Comparison of ENCODE assay signal across 1 cellular context in genomic region chrX:118823263-118824172, GRCh38.
TF ChIP-seq lines count a peak whose summit lies in the region.

Gene ZCCHC12, plus strand, starts transcription at chrX:118823824. Its CDS starts 1,421 bp downstream, at chrX:118825245.

TF ChIP-seq in K562, 482 proteins besides CTCF, POLR2A, EP300 and RAD21 (continued from another document and continues in another):
- TF ChIP-seq, protein P1, sequence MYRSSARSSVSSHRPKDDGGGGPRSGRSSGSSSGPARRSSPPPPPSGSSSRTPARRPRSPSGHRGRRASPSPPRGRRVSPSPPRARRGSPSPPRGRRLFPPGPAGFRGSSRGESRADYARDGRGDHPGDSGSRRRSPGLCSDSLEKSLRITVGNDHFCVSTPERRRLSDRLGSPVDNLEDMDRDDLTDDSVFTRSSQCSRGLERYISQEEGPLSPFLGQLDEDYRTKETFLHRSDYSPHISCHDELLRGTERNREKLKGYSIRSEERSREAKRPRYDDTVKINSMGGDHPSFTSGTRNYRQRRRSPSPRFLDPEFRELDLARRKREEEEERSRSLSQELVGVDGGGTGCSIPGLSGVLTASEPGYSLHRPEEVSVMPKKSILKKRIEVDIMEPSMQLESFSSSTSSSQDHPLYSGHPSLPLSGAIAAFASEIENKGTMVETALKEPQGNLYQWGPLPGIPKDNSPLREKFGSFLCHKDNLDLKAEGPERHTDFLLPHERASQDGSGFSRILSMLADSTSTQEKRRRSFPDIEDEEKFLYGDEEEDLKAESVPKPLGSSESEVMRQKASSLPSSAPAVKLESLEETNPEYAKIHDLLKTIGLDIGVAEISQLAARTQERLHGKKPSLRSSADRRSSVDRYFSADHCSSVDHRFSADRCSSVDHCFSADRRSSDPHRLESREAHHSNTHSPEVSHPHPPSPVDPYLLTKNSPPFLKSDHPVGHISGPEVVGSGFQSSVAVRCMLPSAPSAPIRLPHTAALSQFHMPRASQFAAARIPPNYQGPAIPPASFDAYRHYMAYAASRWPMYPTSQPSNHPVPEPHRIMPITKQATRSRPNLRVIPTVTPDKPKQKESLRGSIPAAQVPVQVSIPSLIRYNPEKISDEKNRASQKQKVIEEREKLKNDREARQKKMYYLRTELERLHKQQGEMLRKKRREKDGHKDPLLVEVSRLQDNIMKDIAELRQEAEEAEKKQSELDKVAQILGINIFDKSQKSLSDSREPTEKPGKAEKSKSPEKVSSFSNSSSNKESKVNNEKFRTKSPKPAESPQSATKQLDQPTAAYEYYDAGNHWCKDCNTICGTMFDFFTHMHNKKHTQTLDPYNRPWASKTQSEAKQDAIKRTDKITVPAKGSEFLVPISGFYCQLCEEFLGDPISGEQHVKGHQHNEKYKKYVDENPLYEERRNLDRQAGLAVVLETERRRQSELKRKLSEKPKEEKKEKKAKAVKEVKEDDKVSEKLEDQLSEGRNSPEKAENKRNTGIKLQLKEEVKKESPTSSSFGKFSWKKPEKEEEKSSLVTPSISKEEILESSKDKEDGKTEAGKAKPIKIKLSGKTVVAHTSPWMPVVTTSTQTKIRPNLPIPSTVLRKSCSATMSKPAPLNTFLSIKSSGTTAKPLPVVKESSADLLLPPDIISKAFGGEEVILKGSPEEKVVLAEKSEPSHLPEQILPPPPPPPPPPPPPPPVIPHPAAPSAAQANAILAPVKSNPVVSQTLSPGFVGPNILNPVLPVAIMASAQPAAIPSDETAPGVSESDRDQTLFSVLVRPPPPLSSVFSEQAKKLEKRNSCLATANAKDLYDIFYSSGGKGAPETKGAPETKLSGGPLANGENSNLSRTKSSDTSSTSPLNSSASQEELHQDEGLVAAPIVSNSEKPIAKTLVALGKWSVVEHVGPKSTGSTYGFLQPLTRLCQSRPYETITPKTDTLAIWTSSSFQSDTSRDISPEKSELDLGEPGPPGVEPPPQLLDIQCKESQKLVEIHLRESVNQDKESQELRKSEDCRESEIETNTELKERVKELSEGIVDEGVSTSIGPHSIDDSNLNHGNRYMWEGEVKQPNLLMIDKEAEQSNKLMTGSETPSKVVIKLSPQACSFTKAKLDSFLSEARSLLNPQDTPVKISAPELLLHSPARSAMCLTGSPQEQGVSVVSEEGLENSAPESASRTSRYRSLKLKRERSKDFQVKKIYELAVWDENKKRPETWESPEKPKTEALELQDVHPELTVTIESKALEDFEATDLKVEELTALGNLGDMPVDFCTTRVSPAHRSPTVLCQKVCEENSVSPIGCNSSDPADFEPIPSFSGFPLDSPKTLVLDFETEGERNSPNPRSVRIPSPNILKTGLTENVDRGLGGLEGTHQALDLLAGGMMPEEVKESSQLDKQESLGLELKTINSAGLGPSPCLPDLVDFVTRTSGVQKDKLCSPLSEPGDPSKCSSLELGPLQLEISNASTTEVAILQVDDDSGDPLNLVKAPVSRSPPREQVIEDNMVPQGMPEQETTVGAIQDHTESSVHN (IDR thresholded peaks at IDR 0.05; ENCODE audit: borderline replicate concordance in 1 of 2, low read depth in 1 of 2), result no peak
- TF ChIP-seq FOXK1 (CRISPR knock-in tag; IDR thresholded peaks at IDR 0.05; ENCODE audit: borderline replicate concordance) (no peak), TBL1XR1 (IDR thresholded peaks at IDR 0.05; ENCODE audit: low read length in 2 of 2) (no peak), RBM17 (IDR thresholded peaks at IDR 0.05; ENCODE audit: borderline replicate concordance, low read depth, low read length) (no peak), ARHGAP35 (IDR thresholded peaks at IDR 0.05; ENCODE audit: partially characterized antibody) (no peak), ARID4B (CRISPR knock-in tag; IDR thresholded peaks at IDR 0.05) (no peak), ZNF79 (CRISPR knock-in tag; IDR thresholded peaks at IDR 0.05; ENCODE audit: low read depth) (no peak), RFX5 (IDR thresholded peaks at IDR 0.05; ENCODE audit: low read depth, low read length) (no peak), EGR1 (conservative IDR thresholded peaks at IDR 0.05) (peak; percentile 98), SPI1 (IDR thresholded peaks at IDR 0.05; ENCODE audit: borderline replicate concordance, low read depth, low read length) (no peak), PYGO2 (tag; IDR thresholded peaks at IDR 0.05) (no peak), ZNF175 (CRISPR knock-in tag; IDR thresholded peaks at IDR 0.05; ENCODE audit: low read depth) (no peak), RBFOX2 (IDR thresholded peaks at IDR 0.05; ENCODE audit: low read depth, low read length) (0 out of 2 replicates have a peak, but pooled peaks have one; percentile 12), CREM (IDR thresholded peaks at IDR 0.05; ENCODE audit: low read depth) (peak; percentile 48), ETV1 (tag; conservative IDR thresholded peaks at IDR 0.05; ENCODE audit: low read depth) (no peak), SMARCB1 (IDR thresholded peaks at IDR 0.05; ENCODE audit: insufficient read length, low read depth) (no peak), E4F1 (CRISPR knock-in tag; IDR thresholded peaks at IDR 0.05; ENCODE audit: borderline replicate concordance) (no peak), ZC3H8 (IDR thresholded peaks at IDR 0.05) (no peak), ZBTB7A (IDR thresholded peaks at IDR 0.05; ENCODE audit: borderline replicate concordance, control insufficient read depth, low read depth, low read length) (0 out of 2 replicates have a peak, but pooled peaks have one; percentile 17), RFX1 (IDR thresholded peaks at IDR 0.05) (peak; percentile 25; the same call in 1 of the 2 replicates), SMARCE1 (IDR thresholded peaks at IDR 0.05) (no peak), ILK (tag; IDR thresholded peaks at IDR 0.05; ENCODE audit: borderline replicate concordance, low read depth) (no peak), ATF1 (CRISPR knock-in tag; IDR thresholded peaks at IDR 0.05) (no peak), ATF1 (tag; IDR thresholded peaks at IDR 0.05) (peak; percentile 47), VEZF1 (CRISPR knock-in tag; IDR thresholded peaks at IDR 0.05) (peak; percentile 36), ZNF830 (CRISPR knock-in tag; IDR thresholded peaks at IDR 0.05) (no peak), GATA2 (CRISPR knock-in tag; IDR thresholded peaks at IDR 0.05) (no peak), ZNF551 (CRISPR knock-in tag; IDR thresholded peaks at IDR 0.05) (no peak), SMARCC2 (IDR thresholded peaks at IDR 0.05; ENCODE audit: low read depth) (no peak)
- TF ChIP-seq, protein P2, sequence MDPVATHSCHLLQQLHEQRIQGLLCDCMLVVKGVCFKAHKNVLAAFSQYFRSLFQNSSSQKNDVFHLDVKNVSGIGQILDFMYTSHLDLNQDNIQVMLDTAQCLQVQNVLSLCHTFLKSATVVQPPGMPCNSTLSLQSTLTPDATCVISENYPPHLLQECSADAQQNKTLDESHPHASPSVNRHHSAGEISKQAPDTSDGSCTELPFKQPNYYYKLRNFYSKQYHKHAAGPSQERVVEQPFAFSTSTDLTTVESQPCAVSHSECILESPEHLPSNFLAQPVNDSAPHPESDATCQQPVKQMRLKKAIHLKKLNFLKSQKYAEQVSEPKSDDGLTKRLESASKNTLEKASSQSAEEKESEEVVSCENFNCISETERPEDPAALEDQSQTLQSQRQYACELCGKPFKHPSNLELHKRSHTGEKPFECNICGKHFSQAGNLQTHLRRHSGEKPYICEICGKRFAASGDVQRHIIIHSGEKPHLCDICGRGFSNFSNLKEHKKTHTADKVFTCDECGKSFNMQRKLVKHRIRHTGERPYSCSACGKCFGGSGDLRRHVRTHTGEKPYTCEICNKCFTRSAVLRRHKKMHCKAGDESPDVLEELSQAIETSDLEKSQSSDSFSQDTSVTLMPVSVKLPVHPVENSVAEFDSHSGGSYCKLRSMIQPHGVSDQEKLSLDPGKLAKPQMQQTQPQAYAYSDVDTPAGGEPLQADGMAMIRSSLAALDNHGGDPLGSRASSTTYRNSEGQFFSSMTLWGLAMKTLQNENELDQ (CRISPR knock-in tag; IDR thresholded peaks at IDR 0.05; ENCODE audit: borderline replicate concordance), result no peak
- TF ChIP-seq, protein P3, sequence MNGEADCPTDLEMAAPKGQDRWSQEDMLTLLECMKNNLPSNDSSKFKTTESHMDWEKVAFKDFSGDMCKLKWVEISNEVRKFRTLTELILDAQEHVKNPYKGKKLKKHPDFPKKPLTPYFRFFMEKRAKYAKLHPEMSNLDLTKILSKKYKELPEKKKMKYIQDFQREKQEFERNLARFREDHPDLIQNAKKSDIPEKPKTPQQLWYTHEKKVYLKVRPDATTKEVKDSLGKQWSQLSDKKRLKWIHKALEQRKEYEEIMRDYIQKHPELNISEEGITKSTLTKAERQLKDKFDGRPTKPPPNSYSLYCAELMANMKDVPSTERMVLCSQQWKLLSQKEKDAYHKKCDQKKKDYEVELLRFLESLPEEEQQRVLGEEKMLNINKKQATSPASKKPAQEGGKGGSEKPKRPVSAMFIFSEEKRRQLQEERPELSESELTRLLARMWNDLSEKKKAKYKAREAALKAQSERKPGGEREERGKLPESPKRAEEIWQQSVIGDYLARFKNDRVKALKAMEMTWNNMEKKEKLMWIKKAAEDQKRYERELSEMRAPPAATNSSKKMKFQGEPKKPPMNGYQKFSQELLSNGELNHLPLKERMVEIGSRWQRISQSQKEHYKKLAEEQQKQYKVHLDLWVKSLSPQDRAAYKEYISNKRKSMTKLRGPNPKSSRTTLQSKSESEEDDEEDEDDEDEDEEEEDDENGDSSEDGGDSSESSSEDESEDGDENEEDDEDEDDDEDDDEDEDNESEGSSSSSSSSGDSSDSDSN (IDR thresholded peaks at IDR 0.05; ENCODE audit: borderline replicate concordance in 1 of 2, low read depth in 2 of 2, low read length in 2 of 2), result peak; percentile 41 to 72; a peak in 1 of 4 replicates
- TF ChIP-seq, protein P4, sequence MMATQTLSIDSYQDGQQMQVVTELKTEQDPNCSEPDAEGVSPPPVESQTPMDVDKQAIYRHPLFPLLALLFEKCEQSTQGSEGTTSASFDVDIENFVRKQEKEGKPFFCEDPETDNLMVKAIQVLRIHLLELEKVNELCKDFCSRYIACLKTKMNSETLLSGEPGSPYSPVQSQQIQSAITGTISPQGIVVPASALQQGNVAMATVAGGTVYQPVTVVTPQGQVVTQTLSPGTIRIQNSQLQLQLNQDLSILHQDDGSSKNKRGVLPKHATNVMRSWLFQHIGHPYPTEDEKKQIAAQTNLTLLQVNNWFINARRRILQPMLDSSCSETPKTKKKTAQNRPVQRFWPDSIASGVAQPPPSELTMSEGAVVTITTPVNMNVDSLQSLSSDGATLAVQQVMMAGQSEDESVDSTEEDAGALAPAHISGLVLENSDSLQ (IDR thresholded peaks at IDR 0.05), result peak; percentile 77
